25 cellular contexts compared by ENCODE assay signal in the genomic region with DNA sequence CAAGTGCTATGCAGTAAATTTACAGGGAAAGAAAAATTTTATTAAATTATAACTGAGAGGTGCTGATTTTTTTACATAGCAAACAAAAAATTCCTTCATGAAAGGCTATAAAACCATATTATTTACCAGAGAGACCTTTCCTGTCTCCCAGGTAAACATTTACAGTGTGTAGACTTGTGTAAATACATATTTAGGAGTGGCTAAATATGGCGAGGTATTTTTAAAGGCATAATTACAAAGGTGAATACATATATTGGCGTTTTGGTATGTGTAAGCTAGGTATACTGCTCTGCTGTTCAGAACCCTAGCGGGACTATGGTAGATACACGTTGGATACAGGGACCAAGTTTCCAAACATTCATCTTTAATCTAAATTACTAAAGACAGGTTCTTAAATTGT.
"Had no signal": no experiment of that assay in that cellular context is flagged by ENCODE, and none has a peak within 500 bp of the region (broad histone marks: within the 10 kb centered on the region; RNA-seq: fewer than 3 reads in every experiment).

No MANE protein-coding gene starts in this region.

- H3K4me1 ChIP-seq: gastrocnemius medialis, parathyroid adenoma, right atrium auricular region, thyroid gland, vagina had no signal

- ATAC-seq: esophagus mucosa; gastrocnemius medialis; left lobe of liver; natural killer cell treated with Interleukin-12 subunit alpha and Interleukin-12 subunit beta and Interleukin-15 and Interleukin-18, amount 100 ng/mL, for 72 hours; sciatic nerve; stimulated activated naive CD8-positive, alpha-beta T cell treated with anti-CD3 and anti-CD28 coated beads, Interleukin-15, amount 100 ng/mL, for 72 hours had no signal

- H3K36me3 ChIP-seq: gastrocnemius medialis, neutrophil, right atrium auricular region, thyroid gland, vagina had no signal

- H3K9ac ChIP-seq: parathyroid adenoma had no signal

- DNase-seq: effector CD8-positive, alpha-beta T cell; endodermal cell; foreskin fibroblast; gastrocnemius medialis; head of caudate nucleus; naive B cell; stimulated activated CD4-positive, alpha-beta T cell treated with anti-CD3 and anti-CD28 coated beads, Interleukin-12 subunit alpha, Interleukin-12 subunit beta, amount 100 ng/mL, for 4 hours; stimulated activated CD4-positive, alpha-beta T cell treated with anti-CD3 and anti-CD28 coated beads, Interleukin-1b, Interleukin-23, amount 100 ng/mL, for 48 hours; stimulated activated CD4-positive, alpha-beta T cell treated with anti-CD3 and anti-CD28 coated beads, Interleukin-4, amount 100 ng/mL, for 1 hour; stimulated activated CD8-positive, alpha-beta memory T cell treated with anti-CD3 and anti-CD28 coated beads, Interleukin-4, amount 100 ng/mL, for 48 hours; stimulated activated naive CD4-positive, alpha-beta T cell; stimulated activated naive CD8-positive, alpha-beta T cell treated with anti-CD3 and anti-CD28 coated beads, Interleukin-15, amount 100 ng/mL, for 72 hours; thyroid gland; trophoblast cell had no signal

- H3K79me2 ChIP-seq: parathyroid adenoma had no signal

- H3K27ac ChIP-seq: epithelial cell of prostate, gastrocnemius medialis, neutrophil, parathyroid adenoma, right atrium auricular region, thyroid gland, vagina had no signal

- H3K4me2 ChIP-seq: smooth muscle cell had no signal

- H2AFZ ChIP-seq: parathyroid adenoma had no signal

- H3K4me3 ChIP-seq: gastrocnemius medialis, lung, right atrium auricular region, smooth muscle cell, thyroid gland, vagina had no signal

- H3K27me3 ChIP-seq: gastrocnemius medialis, neutrophil, right atrium auricular region, thyroid gland, vagina had no signal

- H3K9me3 ChIP-seq: gastrocnemius medialis, neutrophil, right atrium auricular region, thyroid gland, vagina had no signal
